In the genomic region with DNA sequence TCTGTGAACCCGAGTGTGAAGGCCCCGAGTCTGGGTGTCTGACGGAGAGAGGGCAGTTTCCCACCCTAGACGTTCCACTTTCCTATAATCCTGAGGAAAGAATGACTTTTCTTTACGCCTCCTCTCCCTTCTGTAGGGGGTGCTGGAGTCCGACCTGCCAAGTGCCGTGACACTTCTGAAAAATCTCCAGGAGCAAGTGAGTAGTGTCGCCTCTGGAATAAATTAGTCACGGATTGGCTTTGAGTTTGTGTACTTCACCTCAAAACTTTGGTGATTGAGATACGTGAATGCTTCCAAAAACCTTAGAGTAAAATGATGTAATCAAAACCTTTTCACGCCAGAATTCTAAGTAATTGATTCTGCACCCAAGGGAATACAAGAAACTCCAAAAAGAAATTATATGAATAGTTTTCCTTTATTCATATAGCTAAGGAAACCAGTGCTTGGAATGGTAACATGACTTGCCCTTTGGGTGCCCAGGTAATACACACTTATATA, we compare ENCODE assay signal across 8 cellular contexts. TPM values are rescaled to one million over a fixed set of nuclear protein-coding genes. Genes with fewer than 3 reads are reported as not detected.
DNase-seq lines count a peak whose midpoint lies in the region; ATAC-seq, FAIRE-seq and TF ChIP-seq lines count a peak whose summit lies in the region.

No MANE protein-coding gene starts in this region.

- H2BK20ac ChIP-seq in IMR-90 (ENCODE audit: low read depth, low read length), result no peak overlapping the region

- H3K27ac Mint-ChIP-seq in immature natural killer cell, result peak overlapping the region in 1 of 6 donors; percentile 55
- no peak overlapping the region for H3K27ac Mint-ChIP-seq in T-helper 2 cell treated with Interferon-gamma antibody and Interleukin-4, amounts not matched to agents 5 μg/mL and 100 μg/mL, for 36 hours

- H3K27me3 Mint-ChIP-seq in immature natural killer cell (ENCODE audit: low read depth in 3 of 3), result no peaks in the 10 kb centered on the region
- no peaks in the 10 kb centered on the region for H3K27me3 Mint-ChIP-seq in T-helper 2 cell treated with Interferon-gamma antibody and Interleukin-4, amounts not matched to agents 5 μg/mL and 100 μg/mL, for 36 hours (ENCODE audit: low read depth)

- TF ChIP-seq POLR2A in IMR-90 (IDR thresholded peaks at IDR 0.05; ENCODE audit: low read depth, low read length) (no peak), endothelial cell of umbilical vein (IDR thresholded peaks at IDR 0.05; ENCODE audit: low read depth, low read length) (no peak), prostate gland (IDR thresholded peaks at IDR 0.05) (no peak)

- H3K79me2 ChIP-seq in endothelial cell of umbilical vein (ENCODE audit: control insufficient read depth, insufficient read depth, low read length), result peaks cover 15% of the 10 kb centered on the region

- CTCF ChIA-PET in IMR-90 (lab: Yijun Ruan, JAX) (no interaction called here), endothelial cell of umbilical vein (lab: Charles Lee) (interaction anchor here (0.6 to 1.0 kb wide), 2 partner anchors 9 to 91 kb away, joined by 4 read pairs; no protein-coding TSS in a partner anchor)

- ATAC-seq in GM19025 (IDR thresholded peaks at IDR 0.05; ENCODE audit: low read depth, unreplicated experiment) (peak; percentile 4), IMR-90 (ENCODE audit: low read depth) (peak; percentile 25)

- H2AK9ac ChIP-seq in IMR-90 (replicated peaks; ENCODE audit: low read depth, low read length, poor library complexity), result peak overlapping the region; percentile 75

- H2AK5ac ChIP-seq in IMR-90 (ENCODE audit: low read depth, low read length), result 0 out of 2 replicates have a peak overlapping the region, but pooled peaks have one; percentile 68

- H2BK120ac ChIP-seq in IMR-90 (ENCODE audit: low read depth, low read length), result 0 out of 2 replicates have a peak overlapping the region, but pooled peaks have one; percentile 27

- no peaks in the 10 kb centered on the region for H3K9me3 Mint-ChIP-seq in immature natural killer cell
- peaks cover 2% of the 10 kb centered on the region for H3K9me3 Mint-ChIP-seq in T-helper 2 cell treated with Interferon-gamma antibody and Interleukin-4, amounts not matched to agents 5 μg/mL and 100 μg/mL, for 36 hours

- no peak overlapping the region for H3K18ac ChIP-seq in IMR-90 (ENCODE audit: low read depth, low read length)

- H2AFZ ChIP-seq in IMR-90 (replicated peaks; ENCODE audit: low read length, poor library complexity) (peak overlapping the region; percentile 96), endothelial cell of umbilical vein (ENCODE audit: low read depth, low read length) (peak overlapping the region; percentile 74)

- intact Hi-C loops in IMR-90 (cut with micrococcal nuclease) (loop anchor here (1.0 to 10.0 kb wide), 2 partner anchors 142 to 465 kb away; no protein-coding TSS in a partner anchor), endothelial cell of umbilical vein (cut with micrococcal nuclease) (loop anchor here (1.0 kb wide), 4 partner anchors 86 to 184 kb away; a partner anchor contains a TSS), prostate gland (cut with DNase I) (loop anchor here (5.0 kb wide), 1 partner anchor 148 kb away; a partner anchor contains a TSS)

- H2BK5ac ChIP-seq in IMR-90 (ENCODE audit: low read depth, low read length, poor library complexity, severe bottlenecking), result no peak overlapping the region

- peaks cover 5 to 8% of the 10 kb centered on the region in 2 donors for H3K4me1 Mint-ChIP-seq in immature natural killer cell
- peaks cover 6% of the 10 kb centered on the region for H3K4me1 Mint-ChIP-seq in T-helper 2 cell treated with Interferon-gamma antibody and Interleukin-4, amounts not matched to agents 5 μg/mL and 100 μg/mL, for 36 hours (ENCODE audit: low read depth)

- H3K14ac ChIP-seq in IMR-90 (replicated peaks; ENCODE audit: low read depth, low read length), result peak overlapping the region; percentile 95; the same call in 1 of the 2 replicates

- TF ChIP-seq RAD21 in IMR-90 (IDR thresholded peaks at IDR 0.05; ENCODE audit: low read length), result no peak

- H3K27ac ChIP-seq in IMR-90 (ENCODE audit: insufficient read depth, low read length), result peak overlapping the region; percentile 69
- H3K27ac ChIP-seq in endothelial cell of umbilical vein (ENCODE audit: insufficient read depth, low read depth, low read length), result peak overlapping the region; percentile 78
- H3K27ac ChIP-seq in prostate gland, result peak overlapping the region; percentile 77 to 83

- H2BK15ac ChIP-seq in IMR-90 (ENCODE audit: low read depth, low read length), result no peak overlapping the region

- no peak for TF ChIP-seq CTCF in IMR-90 (conservative IDR thresholded peaks at IDR 0.05; ENCODE audit: low read depth, low read length)
- no peak for TF ChIP-seq CTCF in endothelial cell of umbilical vein (IDR thresholded peaks at IDR 0.05; ENCODE audit: extremely low read depth in 1 of 2, insufficient read depth in 1 of 2, low read depth in 1 of 2, low read length in 2 of 2)
- no peak for TF ChIP-seq CTCF in prostate gland (IDR thresholded peaks at IDR 0.05)

- BruUV-seq in IMR-90 (replicated peaks; lab: Mats Ljungman, UMichigan) (TSS peak; percentile 68), endothelial cell of umbilical vein (replicated peaks; lab: Mats Ljungman, UMichigan) (TSS peak; percentile 73)

- H3K4me1 ChIP-seq in IMR-90 (ENCODE audit: control insufficient read depth, insufficient read depth, low read length), result no peaks in the 10 kb centered on the region
- H3K4me1 ChIP-seq in endothelial cell of umbilical vein (ENCODE audit: control insufficient read depth, extremely low read depth, insufficient read depth, low read length), result peaks cover 5% of the 10 kb centered on the region
- peaks cover 5% of the 10 kb centered on the region for H3K4me1 ChIP-seq in prostate gland (replicated peaks)

- H3K4ac ChIP-seq in IMR-90 (ENCODE audit: low read depth, low read length), result peak overlapping the region; percentile 88

- H3K9me1 ChIP-seq in IMR-90 (ENCODE audit: insufficient read depth, low read length), result peaks cover 3% of the 10 kb centered on the region; the same call in 1 of the 2 replicates
- no peaks in the 10 kb centered on the region for H3K9me1 ChIP-seq in endothelial cell of umbilical vein (replicated peaks; ENCODE audit: control insufficient read depth, extremely low read depth, insufficient read depth, low read length)

- H3K56ac ChIP-seq in IMR-90 (ENCODE audit: extremely low read depth, insufficient read depth, low read length), result peak overlapping the region; percentile 77

- WGBS in IMR-90 (ENCODE audit: extremely low coverage in 2 of 2, insufficient read length in 1 of 2), 2 experiments, result no CpG with 5 or more reads among the region's 11 CpGs
- 2% methylated on average over 11 of the region's 11 CpGs for WGBS in prostate gland

- FAIRE-seq in endothelial cell of umbilical vein (lab: Jason Lieb, UNC), result no peak

- H4K5ac ChIP-seq in IMR-90 (ENCODE audit: low read depth, low read length), result peak overlapping the region; percentile 89

- H4K8ac ChIP-seq in IMR-90 (ENCODE audit: low read depth in 2 of 2, low read length in 2 of 2), result peak overlapping the region; percentile 45 to 99

- H3K79me1 ChIP-seq in IMR-90 (ENCODE audit: low read depth in 1 of 2, low read length in 2 of 2), result peaks cover 12 to 19% of the 10 kb centered on the region in 2 experiments

- H3K36me3 ChIP-seq in IMR-90 (ENCODE audit: control insufficient read depth, insufficient read depth, low read length), result peaks cover 6% of the 10 kb centered on the region
- peaks cover 2 to 6% of the 10 kb centered on the region in 2 experiments for H3K36me3 ChIP-seq in endothelial cell of umbilical vein (ENCODE audit: control insufficient read depth in 2 of 2, extremely low read depth in 1 of 2, insufficient read depth in 2 of 2, low read length in 2 of 2)
- peaks cover 0 to 1% of the 10 kb centered on the region in 2 donors for H3K36me3 ChIP-seq in prostate gland

- H3K4me2 ChIP-seq in IMR-90 (ENCODE audit: low read depth, low read length) (peak overlapping the region; percentile 67), endothelial cell of umbilical vein (ENCODE audit: insufficient read depth, low read length) (peak overlapping the region; percentile 89)

- H4K20me1 ChIP-seq in IMR-90 (ENCODE audit: insufficient read depth, low read length) (no peaks in the 10 kb centered on the region), endothelial cell of umbilical vein (replicated peaks; ENCODE audit: control insufficient read depth, extremely low read depth, insufficient read depth, low read length) (no peaks in the 10 kb centered on the region)

- POLR2A ChIA-PET in IMR-90 (lab: Charles Lee; ENCODE audit: unreplicated experiment), result interaction anchor here (0.7 kb wide), 1 partner anchor 59 kb away, joined by 3 read pairs; no protein-coding TSS in a partner anchor
- POLR2A ChIA-PET in endothelial cell of umbilical vein (lab: Charles Lee), result no interaction called here

- H3K9me3 ChIP-seq in IMR-90 (ENCODE audit: control insufficient read depth, insufficient read depth, low read length), result no peaks in the 10 kb centered on the region
- H3K9me3 ChIP-seq in endothelial cell of umbilical vein (replicated peaks; ENCODE audit: control insufficient read depth, insufficient read depth, low read length), result no peaks in the 10 kb centered on the region
- no peaks in the 10 kb centered on the region for H3K9me3 ChIP-seq in prostate gland

- peak overlapping the region; percentile 81 for H3K4me3 ChIP-seq in IMR-90 (ENCODE audit: insufficient read depth, low read depth, low read length)
- peak overlapping the region; percentile 73 to 91 (median 83) for H3K4me3 ChIP-seq in endothelial cell of umbilical vein (replicated peaks in 1 of 3; ENCODE audit: insufficient read depth in 1 of 3, low read depth in 1 of 3, low read length in 3 of 3)
- peak overlapping the region; percentile 82 to 87 for H3K4me3 ChIP-seq in prostate gland

- no peak overlapping the region for H4K91ac ChIP-seq in IMR-90 (ENCODE audit: insufficient read depth, low read depth, low read length)

- H3K4me3 Mint-ChIP-seq in immature natural killer cell, result no peak overlapping the region
- H3K4me3 Mint-ChIP-seq in T-helper 2 cell treated with Interferon-gamma antibody and Interleukin-4, amounts not matched to agents 5 μg/mL and 100 μg/mL, for 36 hours, result no peak overlapping the region

- in situ Hi-C loops in IMR-90 (cut with MboI; ENCODE audit: low sequenced_read_pairs), result loop anchor here (10.0 kb wide), 1 partner anchor 205 kb away; no protein-coding TSS in a partner anchor

- DNase-seq in IMR-90 (no peak), endothelial cell of umbilical vein (ENCODE audit: low read depth, low spot score) (no peak), prostate gland (ENCODE audit: low spot score) (no peak), immature natural killer cell (no peak), globus pallidus (ENCODE audit: low spot score) (no peak), activated gamma-delta T cell (lab: John Stamatoyannopoulos, UW) (no peak)
- no peak for DNase-seq in T-helper 2 cell treated with Interferon-gamma antibody and Interleukin-4, amounts not matched to agents 5 μg/mL and 100 μg/mL, for 36 hours (ENCODE audit: low spot score)

- peaks cover 7 to 17% (median 13%) of the 10 kb centered on the region in 3 donors for H3K36me3 Mint-ChIP-seq in immature natural killer cell
- peaks cover 17% of the 10 kb centered on the region for H3K36me3 Mint-ChIP-seq in T-helper 2 cell treated with Interferon-gamma antibody and Interleukin-4, amounts not matched to agents 5 μg/mL and 100 μg/mL, for 36 hours (ENCODE audit: low read depth)

- no peaks in the 10 kb centered on the region for H3K27me3 ChIP-seq in IMR-90 (ENCODE audit: control insufficient read depth, insufficient read depth, low read length)
- no peaks in the 10 kb centered on the region for H3K27me3 ChIP-seq in endothelial cell of umbilical vein (ENCODE audit: control insufficient read depth in 2 of 2, insufficient read depth in 2 of 2, low read length in 2 of 2)
- H3K27me3 ChIP-seq in prostate gland (replicated peaks; ENCODE audit: insufficient read depth), result no peaks in the 10 kb centered on the region

- H3K9ac ChIP-seq in IMR-90 (ENCODE audit: low read depth, low read length), result peak overlapping the region; percentile 86
- H3K9ac ChIP-seq in endothelial cell of umbilical vein (replicated peaks; ENCODE audit: extremely low read depth, insufficient read depth, low read length), result peak overlapping the region; percentile 85

- dilution Hi-C loops in IMR-90 (cut with HindIII; ENCODE audit: low sequenced_read_pairs, unreplicated experiment), result no loop called here
- dilution Hi-C loops in endothelial cell of umbilical vein (cut with MboI; ENCODE audit: extremely low pct_ligation_motif_present, low sequenced_read_pairs), result no loop called here

- no peak overlapping the region for H3K23ac ChIP-seq in IMR-90 (ENCODE audit: low read depth, low read length)

RNA-seq across cellular contexts. Expression of a gene that starts 0.5 kb away (rescaled TPM):
- total RNA-seq in IMR-90 (2012; rRNA removed) (49.8 and 50.0 TPM in 2 replicates), endothelial cell of umbilical vein (36.3 and 36.5 TPM in 2 replicates), prostate gland (10 to 100 TPM; 33.7 to 37.0 TPM)
- polyA plus RNA-seq in IMR-90 (2012; rRNA removed) (43.6 and 48.1 TPM in 2 replicates), endothelial cell of umbilical vein (22.1 and 25.6 TPM in 2 replicates), immature natural killer cell (10 to 100 TPM; 52.3 to 84.8 (median 81.5) TPM)
- 11.3 and 34.3 TPM in 2 replicates for polyA plus RNA-seq in IMR-90 (2012; cell fraction: cytosol; rRNA removed)
- 12.9 and 84.6 TPM in 2 replicates for polyA plus RNA-seq in IMR-90 (2012; cell fraction: nucleus; rRNA removed; ENCODE audit: low replicate concordance)
- polyA plus RNA-seq in endothelial cell of umbilical vein (2011; cell fraction: cytosol; rRNA removed), result 44.5 and 46.1 TPM in 2 replicates
- polyA plus RNA-seq in endothelial cell of umbilical vein (2011; cell fraction: nucleus; rRNA removed), result 79.3 and 100 TPM in 2 replicates
- 32.0 and 47.6 TPM in 2 replicates for polyA plus RNA-seq in endothelial cell of umbilical vein (2012)
- polyA minus RNA-seq in endothelial cell of umbilical vein, result 26.7 and 38.5 TPM in 2 replicates
- polyA minus RNA-seq in endothelial cell of umbilical vein (2011; cell fraction: cytosol; rRNA and poly(A)+ RNA removed), result 23.9 TPM
- 48.1 and 55.1 TPM in 2 replicates for polyA minus RNA-seq in endothelial cell of umbilical vein (2011; cell fraction: nucleus; rRNA and poly(A)+ RNA removed)

RNA-seq across cellular contexts. Expression of a gene that starts 34.5 kb away (rescaled TPM):
- total RNA-seq in IMR-90 (2012; rRNA removed), result not detected in 2 replicates
- not detected in 2 replicates for polyA plus RNA-seq in IMR-90 (2012; rRNA removed)
- polyA plus RNA-seq in IMR-90 (2012; cell fraction: cytosol; rRNA removed), result not detected in 2 replicates
- not detected in 2 replicates for polyA plus RNA-seq in IMR-90 (2012; cell fraction: nucleus; rRNA removed; ENCODE audit: low replicate concordance)
- not detected in 2 replicates for total RNA-seq in endothelial cell of umbilical vein
- not detected in 2 replicates for polyA plus RNA-seq in endothelial cell of umbilical vein
- polyA plus RNA-seq in endothelial cell of umbilical vein (2011; cell fraction: cytosol; rRNA removed), result not detected in 2 replicates
- polyA plus RNA-seq in endothelial cell of umbilical vein (2011; cell fraction: nucleus; rRNA removed), result not detected in 2 replicates
- not detected in 2 replicates for polyA plus RNA-seq in endothelial cell of umbilical vein (2012)
- not detected in 2 replicates for polyA minus RNA-seq in endothelial cell of umbilical vein
- not detected for polyA minus RNA-seq in endothelial cell of umbilical vein (2011; cell fraction: cytosol; rRNA and poly(A)+ RNA removed)
- polyA minus RNA-seq in endothelial cell of umbilical vein (2011; cell fraction: nucleus; rRNA and poly(A)+ RNA removed), result not detected in 2 replicates
- total RNA-seq in prostate gland, result 10 to 100 TPM in 1 of 2 donors, under 1 TPM in 1; 0.28 to 40.1 TPM
- polyA plus RNA-seq in immature natural killer cell, result not detected
